31 cellular contexts compared by ENCODE assay signal in genomic region chr6:40989204-40990179, GRCh38. TPM values are rescaled to one million over a fixed set of nuclear protein-coding genes. Genes with fewer than 3 reads are reported as not detected.
DNase-seq lines count a peak whose midpoint lies in the region; ATAC-seq, FAIRE-seq and TF ChIP-seq lines count a peak whose summit lies in the region.
"Had no signal": no experiment of that assay in that cellular context is flagged by ENCODE, and none has a peak within 500 bp of the region (broad histone marks: within the 10 kb centered on the region; RNA-seq: fewer than 3 reads in every experiment).

No MANE protein-coding gene starts in this region.

- H3K4me3 Mint-ChIP-seq in T-helper 17 cell = no peak overlapping the region
- no peak overlapping the region for H3K4me3 Mint-ChIP-seq in neural progenitor cell
- H3K4me3 Mint-ChIP-seq: CD14-positive monocyte; CD4-positive, alpha-beta memory T cell; CD4-positive, CD25-positive, alpha-beta regulatory T cell; CD8-positive, alpha-beta memory T cell had no signal

- ATAC-seq in HepG2 = no peak
- ATAC-seq in right lobe of liver = no peak
- no peak for ATAC-seq in T-helper 17 cell
- ATAC-seq in HG03095 (IDR thresholded peaks at IDR 0.05; ENCODE audit: unreplicated experiment) = no peak

- in situ Hi-C loops in HepG2 (cut with HindIII; ENCODE audit: extremely low pct_ligation_motif_present, low pct_unique_long_range_greater_than_20kb) (no loop called here), KBM-7 (cut with MboI; ENCODE audit: low pct_unique_long_range_greater_than_20kb, low sequenced_read_pairs) (no loop called here)

- DNase-seq in HepG2 (ENCODE audit: low spot score) (no peak), right lobe of liver (no peak), T-helper 17 cell (no peak), esophagus muscularis mucosa (ENCODE audit: extremely low spot score) (peak; percentile 64), neural progenitor cell (ENCODE audit: low spot score) (no peak), KBM-7 (no peak), UCSD-AML1 (lab: John Stamatoyannopoulos, UW; ENCODE audit: unreplicated experiment) (no peak)
- DNase-seq: 8988T; ACHN; BE2C; C1 segment of cervical spinal cord; CD4-positive, alpha-beta memory T cell; CD4-positive, CD25-positive, alpha-beta regulatory T cell; CD8-positive, alpha-beta memory T cell; COR-L47; DMS 273 treated with DMSO at 0.1 percent for 48 hours; DMS79; DND-41; EL; GDM1 had no signal

- H3K4me2 ChIP-seq in HepG2 (ENCODE audit: low read depth, low read length) (peak overlapping the region; percentile 28; the same call in 1 of the 2 replicates), neural progenitor cell (no peak overlapping the region)
- H3K4me2 ChIP-seq: BLaER1 had no signal

- H3K79me2 ChIP-seq in HepG2 (ENCODE audit: insufficient read depth, low read length) = no peaks in the 10 kb centered on the region
- no peaks in the 10 kb centered on the region for H3K79me2 ChIP-seq in neural progenitor cell (ENCODE audit: low read depth)

- TF ChIP-seq CTCF in HepG2 (CRISPR knock-in tag; IDR thresholded peaks at IDR 0.05) = no peak
- no peak for TF ChIP-seq CTCF in right lobe of liver (IDR thresholded peaks at IDR 0.05)
- TF ChIP-seq CTCF in esophagus muscularis mucosa (IDR thresholded peaks at IDR 0.05) = no peak
- TF ChIP-seq CTCF in neural progenitor cell (IDR thresholded peaks at IDR 0.05) = no peak

- H3K27me3 ChIP-seq in HepG2 (ENCODE audit: control insufficient read depth in 1 of 2, insufficient read depth in 2 of 2, low read length in 2 of 2) (no peaks in the 10 kb centered on the region; a peak in 1 of 5 replicates), right lobe of liver (no peaks in the 10 kb centered on the region), esophagus muscularis mucosa (no peaks in the 10 kb centered on the region), neural progenitor cell (no peaks in the 10 kb centered on the region)
- H3K27me3 ChIP-seq: BLaER1 had no signal

- POLR2A ChIA-PET in HepG2 (lab: Yijun Ruan, JAX) = no interaction called here

- H3K4me1 ChIP-seq in HepG2 (ENCODE audit: insufficient read depth, low read length) = peaks cover 65% of the 10 kb centered on the region
- no peaks in the 10 kb centered on the region for H3K4me1 ChIP-seq in right lobe of liver
- no peaks in the 10 kb centered on the region for H3K4me1 ChIP-seq in esophagus muscularis mucosa
- H3K4me1 ChIP-seq in neural progenitor cell = peaks cover 14% of the 10 kb centered on the region
- H3K4me1 ChIP-seq: BE2C had no signal

- H3K9ac ChIP-seq in HepG2 (ENCODE audit: insufficient read depth, low read depth, low read length) (no peak overlapping the region), neural progenitor cell (no peak overlapping the region)
- H3K9ac ChIP-seq: BLaER1 had no signal

- TF ChIP-seq POLR2A in HepG2 (IDR thresholded peaks at IDR 0.05; ENCODE audit: insufficient read depth in 1 of 2, low read depth in 2 of 2, low read length in 2 of 2) = no peak
- no peak for TF ChIP-seq POLR2A in right lobe of liver (IDR thresholded peaks at IDR 0.05)
- no peak for TF ChIP-seq POLR2A in esophagus muscularis mucosa (IDR thresholded peaks at IDR 0.05; ENCODE audit: low read depth)

- H3K4me3 ChIP-seq in HepG2 (replicated peaks in 1 of 3; ENCODE audit: insufficient read depth in 1 of 3, low read depth in 2 of 3, low read length in 3 of 3) = no peak overlapping the region
- no peak overlapping the region for H3K4me3 ChIP-seq in right lobe of liver
- H3K4me3 ChIP-seq in esophagus muscularis mucosa = no peak overlapping the region
- H3K4me3 ChIP-seq in neural progenitor cell = no peak overlapping the region
- H3K4me3 ChIP-seq: BLaER1, GM12878 had no signal

- H3K27ac ChIP-seq in HepG2 (ENCODE audit: extremely low read length, insufficient read depth, low read length) (no peak overlapping the region), right lobe of liver (no peak overlapping the region), esophagus muscularis mucosa (replicated peaks in 1 of 4) (no peak overlapping the region), neural progenitor cell (no peak overlapping the region)
- H3K27ac ChIP-seq: BLaER1 had no signal

- H3K9me3 ChIP-seq in HepG2 (ENCODE audit: low read length) (no peaks in the 10 kb centered on the region), right lobe of liver (no peaks in the 10 kb centered on the region), T-helper 17 cell (ENCODE audit: control insufficient read depth, low read length, poor library complexity, severe bottlenecking) (no peaks in the 10 kb centered on the region), esophagus muscularis mucosa (no peaks in the 10 kb centered on the region), neural progenitor cell (ENCODE audit: low read depth) (no peaks in the 10 kb centered on the region)
- H3K9me3 ChIP-seq: BE2C, BLaER1 had no signal

- H3K27me3 Mint-ChIP-seq in T-helper 17 cell = peaks cover 91% of the 10 kb centered on the region
- H3K27me3 Mint-ChIP-seq in neural progenitor cell (ENCODE audit: insufficient read depth, low read depth) = peaks cover 3% of the 10 kb centered on the region

- peaks cover 10% of the 10 kb centered on the region for H3K36me3 Mint-ChIP-seq in T-helper 17 cell (ENCODE audit: low read depth)
- H3K36me3 Mint-ChIP-seq in neural progenitor cell = peaks cover 20% of the 10 kb centered on the region
- H3K36me3 Mint-ChIP-seq: CD14-positive monocyte; CD4-positive, alpha-beta memory T cell; CD4-positive, CD25-positive, alpha-beta regulatory T cell; CD8-positive, alpha-beta memory T cell had no signal

- H3K4me1 Mint-ChIP-seq in T-helper 17 cell = peaks cover 5% of the 10 kb centered on the region
- peaks cover 45% of the 10 kb centered on the region for H3K4me1 Mint-ChIP-seq in neural progenitor cell
- H3K4me1 Mint-ChIP-seq: CD14-positive monocyte; CD4-positive, alpha-beta memory T cell; CD4-positive, CD25-positive, alpha-beta regulatory T cell; CD8-positive, alpha-beta memory T cell had no signal

- FAIRE-seq in HepG2 (lab: Jason Lieb, UNC) = no peak
- FAIRE-seq: A204.1, GM12878, GM12892, GM18507 had no signal

- H3K36me3 ChIP-seq in HepG2 (replicated peaks in 1 of 2; ENCODE audit: control insufficient read depth in 1 of 2, insufficient read depth in 2 of 2, low read length in 2 of 2) (no peaks in the 10 kb centered on the region), right lobe of liver (no peaks in the 10 kb centered on the region), esophagus muscularis mucosa (no peaks in the 10 kb centered on the region), neural progenitor cell (no peaks in the 10 kb centered on the region)
- H3K36me3 ChIP-seq: BE2C, BLaER1 had no signal

- WGBS in HepG2 (ENCODE audit: low lambda C conversion rate) = 43% methylated on average over 15 of the region's 15 CpGs
- 67% methylated on average over 15 of the region's 15 CpGs for WGBS in right lobe of liver (ENCODE audit: insufficient coverage, low coverage, low lambda C conversion rate, missing lambda C conversion rate)
- WGBS in esophagus muscularis mucosa = 88% methylated on average over 15 of the region's 15 CpGs

- BruUV-seq in HepG2 (replicated peaks; lab: Mats Ljungman, UMichigan) = no TSS peak

- H4K20me1 ChIP-seq in HepG2 (ENCODE audit: insufficient read depth, low read length) (no peaks in the 10 kb centered on the region), neural progenitor cell (ENCODE audit: low read depth) (no peaks in the 10 kb centered on the region)
- H4K20me1 ChIP-seq: BLaER1 had no signal

- H3K27ac Mint-ChIP-seq in T-helper 17 cell (peak overlapping the region; percentile 72), neural progenitor cell (peak overlapping the region; percentile 2)
- H3K27ac Mint-ChIP-seq: CD14-positive monocyte; CD4-positive, alpha-beta memory T cell; CD8-positive, alpha-beta memory T cell had no signal

- no peak for TF ChIP-seq RAD21 in HepG2 (CRISPR knock-in tag; IDR thresholded peaks at IDR 0.05)

- H2AFZ ChIP-seq in HepG2 (ENCODE audit: low read length) (no peak overlapping the region), neural progenitor cell (replicated peaks) (no peak overlapping the region)

- TF ChIP-seq EP300 in HepG2 (IDR thresholded peaks at IDR 0.05; ENCODE audit: low read depth in 2 of 2, low read length in 2 of 2) = no peak
- TF ChIP-seq EP300 in HepG2 (CRISPR knock-in tag; IDR thresholded peaks at IDR 0.05; ENCODE audit: borderline replicate concordance) = no peak
- TF ChIP-seq EP300 in esophagus muscularis mucosa (IDR thresholded peaks at IDR 0.05) = no peak

- intact Hi-C loops in HepG2 (cut with micrococcal nuclease; ENCODE audit: unreplicated experiment) = no loop called here
- intact Hi-C loops in right lobe of liver (cut with DNase I) = no loop called here
- intact Hi-C loops in esophagus muscularis mucosa (cut with DNase I) = no loop called here

- peaks cover 10% of the 10 kb centered on the region for H3K9me3 Mint-ChIP-seq in neural progenitor cell
- H3K9me3 Mint-ChIP-seq: CD4-positive, alpha-beta memory T cell; CD8-positive, alpha-beta memory T cell had no signal

- CTCF ChIA-PET in HepG2 (lab: Yijun Ruan, JAX; ENCODE audit: low intra/inter-chr PET ratio, low total read pairs) = interaction anchor here (1.3 to 1.6 kb wide), 2 partner anchors 38 to 39 kb away, joined by 5 read pairs; no protein-coding TSS in a partner anchor

- no peaks in the 10 kb centered on the region for H3F3A ChIP-seq in neural progenitor cell (ENCODE audit: low read depth)

RNA-seq across cellular contexts. Expression of gene UNC5CL, which starts 49.5 kb away (rescaled TPM):
- total RNA-seq in HepG2 (2016; rRNA removed; fragmentation: Illumina TruSeq; extraction: Trizol) (0.87 and 2.4 TPM in 2 replicates), right lobe of liver (10 to 100 TPM in 4 of 6 experiments, 1 to 10 TPM in 2; 5.0 to 35.7 (median 13.5) TPM), T-helper 17 cell (1 to 10 TPM; 4.2 to 4.9 TPM), esophagus muscularis mucosa (under 1 TPM; 0.33 to 0.83 (median 0.60) TPM), neural progenitor cell (ENCODE audit: low replicate concordance) (2.2 and 5.0 TPM in 2 replicates)
- total RNA-seq in HepG2 (2016; cell fraction: cytosol; rRNA removed; fragmentation: Illumina TruSeq; extraction: Trizol; ENCODE audit: low read depth) = 0.26 and 0.30 TPM in 2 replicates
- 1.1 and 2.3 TPM in 2 replicates for total RNA-seq in HepG2 (2016; cell fraction: insoluble cytoplasmic fraction; rRNA removed; fragmentation: Illumina TruSeq; extraction: Trizol)
- 0.55 and 0.80 TPM in 2 replicates for total RNA-seq in HepG2 (2016; cell fraction: membrane; rRNA removed; fragmentation: Illumina TruSeq; extraction: Trizol)
- 3.5 and 4.1 TPM in 2 replicates for total RNA-seq in HepG2 (2016; cell fraction: nucleus; rRNA removed; fragmentation: Illumina TruSeq; extraction: Trizol)
- 2.5 TPM in 2 replicates for polyA plus RNA-seq in HepG2 (2011; rRNA removed)
- polyA plus RNA-seq in HepG2 (2011; cell fraction: cytosol; rRNA removed) = 1.00 and 1.4 TPM in 2 replicates
- polyA plus RNA-seq in HepG2 (2011; cell fraction: nucleus; rRNA removed) = 15.4 and 20.4 TPM in 2 replicates
- polyA plus RNA-seq in HepG2 (2012) = 2.4 and 2.5 TPM in 2 replicates
- polyA plus RNA-seq in HepG2 (2016; cell fraction: cytosol; fragmentation: Illumina TruSeq; extraction: Trizol; ENCODE audit: low read depth) = 0.23 and 0.29 TPM in 2 replicates
- polyA plus RNA-seq in HepG2 (2016; cell fraction: insoluble cytoplasmic fraction; fragmentation: Illumina TruSeq; extraction: Trizol; ENCODE audit: low read depth) = 0.71 and 0.86 TPM in 2 replicates
- polyA plus RNA-seq in HepG2 (2016; cell fraction: membrane; fragmentation: Illumina TruSeq; extraction: Trizol; ENCODE audit: low read depth) = 0.43 and 0.89 TPM in 2 replicates
- polyA plus RNA-seq in HepG2 (2016; cell fraction: nucleus; fragmentation: Illumina TruSeq; extraction: Trizol; ENCODE audit: insufficient read depth, low read depth) = 9.8 and 11.9 TPM in 2 replicates
- polyA minus RNA-seq in HepG2 (2011; rRNA and poly(A)+ RNA removed; ENCODE audit: low replicate concordance) = 1.6 TPM in 1 of 2 replicates, not detected in the other
- polyA minus RNA-seq in HepG2 (2011; cell fraction: cytosol; rRNA and poly(A)+ RNA removed) = 0.35 TPM in 1 of 2 replicates, not detected in the other
- 2.5 and 4.4 TPM in 2 replicates for polyA minus RNA-seq in HepG2 (2011; cell fraction: nucleus; rRNA and poly(A)+ RNA removed)

RNA-seq across cellular contexts. Expression of gene TSPO2, which starts 52.8 kb away (rescaled TPM):
- not detected in 2 replicates for total RNA-seq in HepG2 (2016; rRNA removed; fragmentation: Illumina TruSeq; extraction: Trizol)
- not detected in 2 replicates for total RNA-seq in HepG2 (2016; cell fraction: cytosol; rRNA removed; fragmentation: Illumina TruSeq; extraction: Trizol; ENCODE audit: low read depth)
- 0.21 and 0.28 TPM in 2 replicates for total RNA-seq in HepG2 (2016; cell fraction: insoluble cytoplasmic fraction; rRNA removed; fragmentation: Illumina TruSeq; extraction: Trizol)
- not detected in 2 replicates for total RNA-seq in HepG2 (2016; cell fraction: membrane; rRNA removed; fragmentation: Illumina TruSeq; extraction: Trizol)
- not detected in 2 replicates for total RNA-seq in HepG2 (2016; cell fraction: nucleus; rRNA removed; fragmentation: Illumina TruSeq; extraction: Trizol)
- 0.14 and 0.55 TPM in 2 replicates for polyA plus RNA-seq in HepG2 (2011; rRNA removed)
- 0.14 and 0.51 TPM in 2 replicates for polyA plus RNA-seq in HepG2 (2011; cell fraction: cytosol; rRNA removed)
- 0.16 TPM in 1 of 2 replicates, not detected in the other for polyA plus RNA-seq in HepG2 (2011; cell fraction: nucleus; rRNA removed)
- polyA plus RNA-seq in HepG2 (2012) = 0.25 TPM in 1 of 2 replicates, not detected in the other
- not detected in 2 replicates for polyA plus RNA-seq in HepG2 (2016; cell fraction: cytosol; fragmentation: Illumina TruSeq; extraction: Trizol; ENCODE audit: low read depth)
- polyA plus RNA-seq in HepG2 (2016; cell fraction: insoluble cytoplasmic fraction; fragmentation: Illumina TruSeq; extraction: Trizol; ENCODE audit: low read depth) = not detected in 2 replicates
- not detected in 2 replicates for polyA plus RNA-seq in HepG2 (2016; cell fraction: membrane; fragmentation: Illumina TruSeq; extraction: Trizol; ENCODE audit: low read depth)
- not detected in 2 replicates for polyA plus RNA-seq in HepG2 (2016; cell fraction: nucleus; fragmentation: Illumina TruSeq; extraction: Trizol; ENCODE audit: insufficient read depth, low read depth)
- polyA minus RNA-seq in HepG2 (2011; rRNA and poly(A)+ RNA removed; ENCODE audit: low replicate concordance) = 0.72 TPM in 1 of 2 replicates, not detected in the other
- not detected in 2 replicates for polyA minus RNA-seq in HepG2 (2011; cell fraction: cytosol; rRNA and poly(A)+ RNA removed)
- polyA minus RNA-seq in HepG2 (2011; cell fraction: nucleus; rRNA and poly(A)+ RNA removed) = not detected in 2 replicates
- under 1 TPM; 0.22 to 0.86 (median 0.52) TPM for total RNA-seq in right lobe of liver
- not detected for total RNA-seq in T-helper 17 cell
- not detected for total RNA-seq in esophagus muscularis mucosa
- not detected in 2 replicates for total RNA-seq in neural progenitor cell (ENCODE audit: low replicate concordance)
- total RNA-seq: A673; CD4-positive, alpha-beta memory T cell; CD4-positive, CD25-positive, alpha-beta regulatory T cell; CD8-positive, alpha-beta memory T cell; Daoy; G401; GM12878 had no signal
- polyA plus RNA-seq: AG04450; CD14-positive monocyte; CD4-positive, alpha-beta memory T cell; CD4-positive, CD25-positive, alpha-beta regulatory T cell; CD8-positive, alpha-beta memory T cell; GM12878 had no signal
